ENCODE assay signal across 23 cellular contexts in genomic region chr3:39097716-39098472, GRCh38. TPM values are rescaled to one million over a fixed set of nuclear protein-coding genes. Genes with fewer than 3 reads are reported as not detected.
A peak's percentile ranks its signal among the peaks of the same experiment; 100 is the strongest.
DNase-seq lines count a peak whose midpoint lies in the region; ATAC-seq and TF ChIP-seq lines count a peak whose summit lies in the region.
"Had no signal": no experiment of that assay in that cellular context is flagged by ENCODE, and none has a peak within 500 bp of the region (broad histone marks: within the 10 kb centered on the region; RNA-seq: fewer than 3 reads in every experiment).

No MANE protein-coding gene starts in this region.

- TF ChIP-seq CTCF in CD4-positive, alpha-beta T cell (IDR thresholded peaks at IDR 0.05) = no peak

- no peaks in the 10 kb centered on the region for H3K9me3 Mint-ChIP-seq in CD4-positive, alpha-beta T cell
- no peaks in the 10 kb centered on the region for H3K9me3 Mint-ChIP-seq in central memory CD8-positive, alpha-beta T cell
- H3K9me3 Mint-ChIP-seq: naive thymus-derived CD8-positive, alpha-beta T cell had no signal

- H3K36me3 ChIP-seq in neuronal stem cell (replicated peaks in 1 of 2; ENCODE audit: control insufficient read depth in 2 of 2, insufficient read depth in 2 of 2, low read length in 2 of 2) = peaks cover 43 to 100% of the 10 kb centered on the region in 2 donors

- ATAC-seq in CD4-positive, alpha-beta T cell (ENCODE audit: poor library complexity) = no peak
- no peak for ATAC-seq in central memory CD8-positive, alpha-beta T cell (replicated peaks; ENCODE audit: extremely low read depth, poor library complexity, severe bottlenecking)
- ATAC-seq: naive thymus-derived CD8-positive, alpha-beta T cell had no signal

- H3K4me1 Mint-ChIP-seq in CD4-positive, alpha-beta T cell (ENCODE audit: low read depth) = peaks cover 19% of the 10 kb centered on the region
- H3K4me1 Mint-ChIP-seq in central memory CD8-positive, alpha-beta T cell = peaks cover 13% of the 10 kb centered on the region

- H3K27ac ChIP-seq in CD4-positive, alpha-beta T cell (ENCODE audit: low read depth, low read length) = no peak overlapping the region
- H3K27ac ChIP-seq in neuronal stem cell (replicated peaks; ENCODE audit: low read length) = no peak overlapping the region
- H3K27ac ChIP-seq: colonic mucosa had no signal

- no peak overlapping the region for H2AFZ ChIP-seq in neuronal stem cell (ENCODE audit: low read length)
- H2AFZ ChIP-seq: hepatocyte had no signal

- no peak overlapping the region for H2BK120ac ChIP-seq in neuronal stem cell (ENCODE audit: low read depth, low read length)

- peaks cover 8% of the 10 kb centered on the region for H3K79me1 ChIP-seq in neuronal stem cell (ENCODE audit: low read depth, low read length)

- no CpG with 5 or more reads among the region's 8 CpGs for WGBS in neuronal stem cell (ENCODE audit: extremely low coverage in 2 of 2, insufficient read length in 2 of 2, insufficient replicate concordance in 1 of 2), 2 donors

- intact Hi-C loops in CD4-positive, alpha-beta T cell (cut with DNase I, micrococcal nuclease) = no loop called here

- no peak overlapping the region for H4K91ac ChIP-seq in neuronal stem cell (ENCODE audit: low read depth, low read length, poor library complexity)

- H3K23ac ChIP-seq in neuronal stem cell (ENCODE audit: low read depth, low read length, poor library complexity) = peak overlapping the region; percentile 69

- no peak overlapping the region for H2BK5ac ChIP-seq in neuronal stem cell (ENCODE audit: low read length)

- POLR2A ChIA-PET in CD4-positive, alpha-beta T cell (lab: Charles Lee) = no interaction called here

- no peak overlapping the region for H2BK12ac ChIP-seq in neuronal stem cell (ENCODE audit: low read length)

- no peaks in the 10 kb centered on the region for H3K27me3 Mint-ChIP-seq in CD4-positive, alpha-beta T cell
- no peaks in the 10 kb centered on the region for H3K27me3 Mint-ChIP-seq in central memory CD8-positive, alpha-beta T cell
- H3K27me3 Mint-ChIP-seq: naive thymus-derived CD8-positive, alpha-beta T cell; progenitor cell of endocrine pancreas had no signal

- H3K9me3 ChIP-seq in CD4-positive, alpha-beta T cell (ENCODE audit: control insufficient read depth, low read length) = no peaks in the 10 kb centered on the region
- no peaks in the 10 kb centered on the region for H3K9me3 ChIP-seq in neuronal stem cell (replicated peaks in 1 of 2; ENCODE audit: control insufficient read depth in 2 of 2, insufficient read depth in 1 of 2, low read depth in 1 of 2, low read length in 2 of 2)
- H3K9me3 ChIP-seq: colonic mucosa, SJCRH30 had no signal

- H2BK15ac ChIP-seq in neuronal stem cell (ENCODE audit: low read length) = no peak overlapping the region

- H3K4me3 ChIP-seq in neuronal stem cell (ENCODE audit: low read length in 2 of 2) = no peak overlapping the region
- H3K4me3 ChIP-seq: colonic mucosa, hepatocyte, SJCRH30 had no signal

- no peak overlapping the region for H3K4ac ChIP-seq in neuronal stem cell (ENCODE audit: low read length)

- H3K36me3 Mint-ChIP-seq in CD4-positive, alpha-beta T cell (ENCODE audit: low read depth) = peaks cover 73% of the 10 kb centered on the region
- peaks cover 57% of the 10 kb centered on the region for H3K36me3 Mint-ChIP-seq in central memory CD8-positive, alpha-beta T cell (ENCODE audit: insufficient read depth)

- peak overlapping the region; percentile 27 for H3K27ac Mint-ChIP-seq in CD4-positive, alpha-beta T cell
- H3K27ac Mint-ChIP-seq in central memory CD8-positive, alpha-beta T cell (ENCODE audit: low read depth) = peak overlapping the region; percentile 50

- H3K9ac ChIP-seq in neuronal stem cell (ENCODE audit: low read depth, low read length, poor library complexity) = no peak overlapping the region

- peaks cover 0 to 11% of the 10 kb centered on the region in 2 donors for H3K4me1 ChIP-seq in neuronal stem cell (ENCODE audit: control insufficient read depth in 2 of 2, insufficient read depth in 1 of 2, low read depth in 1 of 2, low read length in 2 of 2)
- H3K4me1 ChIP-seq: colonic mucosa had no signal

- no peak overlapping the region for H4K8ac ChIP-seq in neuronal stem cell (ENCODE audit: low read depth, low read length)

- CTCF ChIA-PET in CD4-positive, alpha-beta T cell (lab: Charles Lee) = no interaction called here

- no peak overlapping the region for H3K18ac ChIP-seq in neuronal stem cell (ENCODE audit: low read length)

- DNase-seq in AG08395 (ENCODE audit: low spot score) (peak; percentile 13), neuronal stem cell (ENCODE audit: low spot score) (no peak), NCI-H774 (lab: John Stamatoyannopoulos, UW) (no peak), DMS114 treated with DMSO at 0.1 percent for 48 hours (lab: John Stamatoyannopoulos, UW; ENCODE audit: unreplicated experiment) (no peak)
- DNase-seq in CD4-positive, alpha-beta T cell = no peak
- DNase-seq in central memory CD8-positive, alpha-beta T cell (ENCODE audit: low spot score in 2 of 2) = no peak
- DNase-seq in activated CD4-positive, CD25-positive, alpha-beta regulatory T cell treated with anti-CD3 and anti-CD28 coated beads, Interleukin-2, amount 50 U/mL, for 72 hours = no peak
- DNase-seq: activated gamma-delta T cell; colonic mucosa; kidney; mesenchymal stem cell; MM.1S; naive thymus-derived CD8-positive, alpha-beta T cell; NCI-H146; NCI-H2171 treated with DMSO at 0.1 percent for 48 hours; NCI-H82; OCI-M1; SJCRH30; stimulated activated CD4-positive, alpha-beta T cell treated with anti-CD3 and anti-CD28 coated beads, Interleukin-2, amount 100 ng/mL, for 24 hours; T-helper 2 cell had no signal

- no peak overlapping the region for H3K4me3 Mint-ChIP-seq in CD4-positive, alpha-beta T cell
- no peak overlapping the region for H3K4me3 Mint-ChIP-seq in central memory CD8-positive, alpha-beta T cell
- H3K4me3 Mint-ChIP-seq: naive thymus-derived CD8-positive, alpha-beta T cell had no signal

- no peaks in the 10 kb centered on the region for H3K27me3 ChIP-seq in CD4-positive, alpha-beta T cell (ENCODE audit: control insufficient read depth, insufficient read depth, low read length)
- H3K27me3 ChIP-seq in neuronal stem cell (ENCODE audit: control insufficient read depth in 3 of 3, insufficient read depth in 3 of 3, low read depth in 1 of 3, low read length in 3 of 3) = no peaks in the 10 kb centered on the region
- H3K27me3 ChIP-seq: colonic mucosa, hepatocyte, SJCRH30 had no signal

- H3K4me2 ChIP-seq in neuronal stem cell (ENCODE audit: insufficient read depth, low read length, poor library complexity, severe bottlenecking) = no peak overlapping the region
- H3K4me2 ChIP-seq: hepatocyte had no signal

- no peak overlapping the region for H2AK5ac ChIP-seq in neuronal stem cell (ENCODE audit: low read depth, low read length)

- H3K14ac ChIP-seq in neuronal stem cell (ENCODE audit: low read length) = no peak overlapping the region

RNA-seq across cellular contexts. Expression of gene GORASP1, which starts 9.5 kb away (rescaled TPM):
- total RNA-seq in CD4-positive, alpha-beta T cell = 10 to 100 TPM; 29.1 to 31.5 TPM
- polyA plus RNA-seq in neuronal stem cell (2013, experiment 1 of 2) = 18.3 TPM
- 18.3 TPM for polyA plus RNA-seq in neuronal stem cell (2013, experiment 2 of 2)

RNA-seq across cellular contexts. Expression of gene TTC21A, which starts 9.6 kb away (rescaled TPM):
- 1 to 10 TPM; 4.1 to 5.2 TPM for total RNA-seq in CD4-positive, alpha-beta T cell
- polyA plus RNA-seq in neuronal stem cell (2013, experiment 1 of 2) = 4.3 TPM
- polyA plus RNA-seq in neuronal stem cell (2013, experiment 2 of 2) = 4.8 TPM

RNA-seq across cellular contexts. Expression of gene WDR48, which starts 46.1 kb away (rescaled TPM):
- total RNA-seq in CD4-positive, alpha-beta T cell = 10 to 100 TPM; 81.2 to 88.6 TPM
- polyA plus RNA-seq in neuronal stem cell (2013, experiment 1 of 2) = 45.7 TPM
- 46.4 TPM for polyA plus RNA-seq in neuronal stem cell (2013, experiment 2 of 2)

RNA-seq across cellular contexts. Expression of gene SCN11A, which starts 46.1 kb away (rescaled TPM):
- under 1 TPM in 1 of 2 experiments, not detected in 1; 0.08 TPM for total RNA-seq in CD4-positive, alpha-beta T cell
- 0.25 TPM for polyA plus RNA-seq in neuronal stem cell (2013, experiment 1 of 2)
- 0.29 TPM for polyA plus RNA-seq in neuronal stem cell (2013, experiment 2 of 2)
- total RNA-seq: Daoy had no signal
- polyA plus RNA-seq: naive thymus-derived CD8-positive, alpha-beta T cell had no signal

RNA-seq across cellular contexts. Expression of gene CSRNP1, which starts 55.5 kb away (rescaled TPM):
- 100 to 1,000 TPM; 357 to 368 TPM for total RNA-seq in CD4-positive, alpha-beta T cell
- polyA plus RNA-seq in neuronal stem cell (2013, experiment 1 of 2) = 4.6 TPM
- polyA plus RNA-seq in neuronal stem cell (2013, experiment 2 of 2) = 4.5 TPM
